ENCODE assay signal across 8 cellular contexts in genomic region chr1:229661022-229661877, GRCh38. TPM values are rescaled to one million over a fixed set of nuclear protein-coding genes. Genes with fewer than 3 reads are reported as not detected.
A peak's percentile ranks its signal among the peaks of the same experiment; 100 is the strongest.
DNase-seq lines count a peak whose midpoint lies in the region; ATAC-seq and TF ChIP-seq lines count a peak whose summit lies in the region.

No MANE protein-coding gene starts in this region.

- TF ChIP-seq CTCF in PC-9 (conservative IDR thresholded peaks at IDR 0.05) = peak; percentile 86
- TF ChIP-seq CTCF in neutrophil (IDR thresholded peaks at IDR 0.05) = peak; percentile 69

- no peak overlapping the region for H3K4me3 ChIP-seq in BLaER1 treated with 17β-estradiol and CSF1 and Interleukin-3, amounts not matched to agents 10 nM and 100 nM
- no peak overlapping the region for H3K4me3 ChIP-seq in HUES64 (ENCODE audit: low read length)
- no peak overlapping the region for H3K4me3 ChIP-seq in PC-9
- no peak overlapping the region for H3K4me3 ChIP-seq in neutrophil (ENCODE audit: low read depth in 1 of 2, low read length in 1 of 2)

- no peaks in the 10 kb centered on the region for H3K79me2 ChIP-seq in PC-9 (ENCODE audit: low read depth)

- H3K9me3 ChIP-seq in BLaER1 treated with 17β-estradiol and CSF1 and Interleukin-3, amounts not matched to agents 10 nM and 100 nM (replicated peaks in 1 of 11) = no peaks in the 10 kb centered on the region
- H3K9me3 ChIP-seq in HUES64 (ENCODE audit: insufficient read depth, low read depth, low read length) = no peaks in the 10 kb centered on the region
- no peaks in the 10 kb centered on the region for H3K9me3 ChIP-seq in PC-9 (ENCODE audit: insufficient read depth, low read depth)
- H3K9me3 ChIP-seq in neutrophil = no peaks in the 10 kb centered on the region

- WGBS in HUES64 = 63% methylated on average over 19 of the region's 19 CpGs

- peak overlapping the region in 2 of 11 experiments; percentile 8 to 17; a peak in 1 of 22 replicates for H3K27ac ChIP-seq in BLaER1 treated with 17β-estradiol and CSF1 and Interleukin-3, amounts not matched to agents 10 nM and 100 nM
- H3K27ac ChIP-seq in HUES64 (ENCODE audit: low read depth, low read length) = peak overlapping the region; percentile 11; the same call in 1 of the 2 replicates
- no peak overlapping the region for H3K27ac ChIP-seq in PC-9
- H3K27ac ChIP-seq in neutrophil = no peak overlapping the region

- peaks cover 18 to 56% (median 54%) of the 10 kb centered on the region in 10 experiments for H3K4me1 ChIP-seq in BLaER1 treated with 17β-estradiol and CSF1 and Interleukin-3, amounts not matched to agents 10 nM and 100 nM
- H3K4me1 ChIP-seq in HUES64 (ENCODE audit: insufficient read depth, low read length) (no peaks in the 10 kb centered on the region), PC-9 (replicated peaks; ENCODE audit: insufficient read depth) (no peaks in the 10 kb centered on the region), neutrophil (ENCODE audit: control insufficient read depth in 1 of 2, insufficient read depth in 1 of 2, low read depth in 1 of 2, low read length in 1 of 2) (no peaks in the 10 kb centered on the region)

- H4K20me1 ChIP-seq in BLaER1 treated with 17β-estradiol and CSF1 and Interleukin-3, amounts not matched to agents 10 nM and 100 nM = peaks cover 0 to 67% (median 14%) of the 10 kb centered on the region in 11 experiments; a peak in 10 of 22 replicates
- no peaks in the 10 kb centered on the region for H4K20me1 ChIP-seq in PC-9 (ENCODE audit: insufficient read depth)

- no TSS peak for BruUV-seq in PC-9 (replicated peaks; lab: Mats Ljungman, UMichigan)

- no peaks in the 10 kb centered on the region for H3F3A ChIP-seq in PC-9 (ENCODE audit: insufficient read depth, low read depth)

- no peak overlapping the region for H2AFZ ChIP-seq in PC-9

- DNase-seq in PC-9 = peak in 1 of 2 experiments; percentile 57
- DNase-seq in activated T-helper 1 cell treated with Interleukin-2 at 50 U/mL for 16 hours (ENCODE audit: low read depth) = peak; percentile 45
- DNase-seq in fibroblast of peridontal ligament (ENCODE audit: extremely low read depth) = peak; percentile 70
- peak; percentile 94 for DNase-seq in superior temporal gyrus (ENCODE audit: extremely low spot score)

- peaks cover 34 to 71% (median 65%) of the 10 kb centered on the region in 11 experiments for H3K36me3 ChIP-seq in BLaER1 treated with 17β-estradiol and CSF1 and Interleukin-3, amounts not matched to agents 10 nM and 100 nM
- peaks cover 58% of the 10 kb centered on the region for H3K36me3 ChIP-seq in HUES64 (ENCODE audit: insufficient read depth, low read length)
- H3K36me3 ChIP-seq in PC-9 (ENCODE audit: low read depth) = 0 out of 2 replicates have a peak, but pooled peaks cover 5% of the 10 kb centered on the region
- no peaks in the 10 kb centered on the region for H3K36me3 ChIP-seq in neutrophil

- POLR2A ChIA-PET in PC-9 (lab: Charles Lee; ENCODE audit: unreplicated experiment) = no interaction called here

- peak overlapping the region in 8 of 11 experiments; percentile 7 to 87 (median 16); a peak in 9 of 22 replicates for H3K4me2 ChIP-seq in BLaER1 treated with 17β-estradiol and CSF1 and Interleukin-3, amounts not matched to agents 10 nM and 100 nM
- no peak overlapping the region for H3K4me2 ChIP-seq in PC-9

- no peaks in the 10 kb centered on the region for H3K27me3 ChIP-seq in BLaER1 treated with 17β-estradiol and CSF1 and Interleukin-3, amounts not matched to agents 10 nM and 100 nM
- H3K27me3 ChIP-seq in HUES64 (ENCODE audit: insufficient read depth, low read length) (no peaks in the 10 kb centered on the region), PC-9 (ENCODE audit: insufficient read depth, low read depth) (no peaks in the 10 kb centered on the region), neutrophil (no peaks in the 10 kb centered on the region)

- H3K9me2 ChIP-seq in PC-9 (ENCODE audit: insufficient read depth) = no peaks in the 10 kb centered on the region

- intact Hi-C loops in PC-9 (cut with micrococcal nuclease; ENCODE audit: unreplicated experiment) = loop anchor here (1.0 to 10.0 kb wide), 3 partner anchors 504 to 649 kb away; no protein-coding TSS in a partner anchor

- peak overlapping the region in 1 of 11 experiments; percentile 12; a peak in 1 of 22 replicates for H3K9ac ChIP-seq in BLaER1 treated with 17β-estradiol and CSF1 and Interleukin-3, amounts not matched to agents 10 nM and 100 nM
- no peak overlapping the region for H3K9ac ChIP-seq in HUES64 (ENCODE audit: low read depth, low read length)

- CTCF ChIA-PET in PC-9 (lab: Charles Lee) = interaction anchor here (0.6 kb wide), 1 partner anchor 330 kb away, joined by 3 read pairs; no protein-coding TSS in a partner anchor

- ATAC-seq in GM19372 (IDR thresholded peaks at IDR 0.05; ENCODE audit: low read depth, unreplicated experiment) = peak; percentile 68

RNA-seq across cellular contexts. Expression of gene URB2, which starts 35.2 kb away (rescaled TPM):
- 22.0 TPM for polyA plus RNA-seq in HUES64 (2013, experiment 1 of 2)
- polyA plus RNA-seq in HUES64 (2013, experiment 2 of 2) = 16.8 TPM
- total RNA-seq in PC-9 (2021) = 6.6 and 7.7 TPM in 2 replicates

RNA-seq across cellular contexts. Expression of gene TAF5L, which starts 35.3 kb away (rescaled TPM):
- polyA plus RNA-seq in HUES64 (2013, experiment 1 of 2) = 21.2 TPM
- polyA plus RNA-seq in HUES64 (2013, experiment 2 of 2) = 17.9 TPM
- total RNA-seq in PC-9 (2021) = 12.1 and 16.4 TPM in 2 replicates
